In the genomic region with DNA sequence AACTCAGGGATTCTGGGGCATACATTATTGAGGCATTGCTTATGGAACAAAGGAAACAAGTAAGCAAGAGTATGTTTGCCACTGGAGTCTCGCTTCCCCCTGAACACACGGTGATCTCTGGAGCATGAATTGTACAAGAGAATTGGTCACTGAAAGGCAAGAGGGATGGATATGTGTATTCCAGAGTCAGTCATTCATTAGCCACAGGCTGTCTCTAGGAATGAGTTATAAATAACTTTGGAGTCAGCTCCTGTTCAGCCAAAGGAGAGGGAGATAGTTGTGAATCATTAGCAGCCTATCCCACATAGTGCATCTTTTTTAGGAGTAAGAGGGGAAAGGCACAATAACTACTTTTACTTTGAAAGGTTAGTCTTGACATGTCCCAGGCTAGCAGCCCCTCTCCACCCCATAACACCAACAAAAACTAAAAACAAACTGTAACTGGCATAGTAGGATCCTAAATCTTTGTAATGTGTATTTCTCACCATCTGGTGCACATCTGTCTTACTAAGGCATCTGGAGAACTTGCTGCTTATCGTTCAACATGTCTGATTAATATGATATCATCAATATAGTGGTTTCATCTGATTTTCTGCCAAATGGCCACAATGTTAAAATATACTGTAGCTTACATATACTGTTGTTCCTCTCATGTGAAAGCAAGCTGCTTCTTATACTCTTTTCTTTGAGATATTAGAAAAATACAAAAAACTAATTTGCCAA, we compare ENCODE assay signal across 23 cellular contexts.
"Had no signal": no experiment of that assay in that cellular context is flagged by ENCODE, and none has a peak within 500 bp of the region (broad histone marks: within the 10 kb centered on the region; RNA-seq: fewer than 3 reads in every experiment).

No MANE protein-coding gene starts in this region.

- H3K36me3 ChIP-seq: MG63 had no signal

- H3K9me3 ChIP-seq: MG63 had no signal

- DNase-seq: activated B cell treated with CpG ODN at 0.5 μM for 24 hours; activated CD4-positive, alpha-beta T cell treated with anti-CD3 and anti-CD28 coated beads for 1 hour; activated CD4-positive, alpha-beta T cell treated with anti-CD3 and anti-CD28 coated beads, Interleukin-2, amount 10 ng/mL, durations not matched to agents 24 days and 14 days; activated CD4-positive, alpha-beta T cell treated with anti-CD3 and anti-CD28 coated beads, Interleukin-2, amount 50 U/mL, for 48 hours; activated CD8-positive, alpha-beta memory T cell treated with anti-CD3 and anti-CD28 coated beads, Interleukin-2, amount 10 ng/mL, durations not matched to agents 7 days and 5 days; activated effector memory CD4-positive, alpha-beta T cell treated with anti-CD3 and anti-CD28 coated beads, Interleukin-2, amount 50 U/mL, for 16 hours; activated naive CD4-positive, alpha-beta T cell treated with Interleukin-2 at 50 U/mL for 16 hours; activated T-cell treated with anti-CD3 and anti-CD28 coated beads, Interleukin-2, amount 50 U/mL, for 24 hours; amygdala; MG63; MV-4-11; NCI-H1092 treated with DMSO at 0.1 percent for 48 hours; NCI-H1436; NCI-H1694 treated with DMSO at 0.1 percent for 48 hours; NCI-H2029 treated with DMSO at 0.1 percent for 48 hours; NCI-H345; NCI-H510A; PC-3; SHP77 treated with DMSO at 0.1 percent for 48 hours; T-cell; T-helper 2 cell; T1000 had no signal

- ATAC-seq: activated CD8-positive, alpha-beta memory T cell treated with anti-CD3 and anti-CD28 coated beads, Interleukin-2, amount 10 ng/mL, durations not matched to agents 7 days and 5 days; activated naive CD4-positive, alpha-beta T cell treated with anti-CD3 and anti-CD28 coated beads, Interleukin-2, amount 50 U/mL, for 72 hours; PC-3; T-cell had no signal

- H3K4me3 ChIP-seq: MG63 had no signal

- H3K27me3 ChIP-seq: MG63 had no signal
